ENCODE assay signal across 21 cellular contexts in genomic region chr9:122168356-122168755, GRCh38. TPM values are rescaled to one million over a fixed set of nuclear protein-coding genes. Genes with fewer than 3 reads are reported as not detected.
"Had no signal": no experiment of that assay in that cellular context is flagged by ENCODE, and none has a peak within 500 bp of the region (broad histone marks: within the 10 kb centered on the region; RNA-seq: fewer than 3 reads in every experiment).

No MANE protein-coding gene starts in this region.

- H3K4me2 ChIP-seq: neural progenitor cell had no signal

- H3K27ac ChIP-seq: gastroesophageal sphincter, neural progenitor cell, thoracic aorta, upper lobe of left lung had no signal

- H3K36me3 ChIP-seq: gastroesophageal sphincter, heart left ventricle, neural progenitor cell, thoracic aorta, upper lobe of left lung had no signal

- ATAC-seq: esophagus mucosa; gastroesophageal sphincter; naive thymus-derived CD8-positive, alpha-beta T cell had no signal

- DNase-seq: activated gamma-delta T cell treated with Interleukin-2 at 50 U/mL for 16 hours; activated T-cell treated with anti-CD3 and anti-CD28 coated beads, Interleukin-2, amount 50 U/mL, for 1 hour; aorta; caudate nucleus; effector memory CD4-positive, alpha-beta T cell; heart left ventricle; naive thymus-derived CD8-positive, alpha-beta T cell; posterior cingulate gyrus; retina; stimulated activated CD4-positive, alpha-beta T cell treated with anti-CD3 and anti-CD28 coated beads, Interleukin-4, amount 100 ng/mL, for 24 hours; stimulated activated naive CD4-positive, alpha-beta T cell treated with Interleukin-2 at 50 U/mL for 16 hours; T-helper 1 cell; upper lobe of left lung had no signal

- FAIRE-seq: islet of Langerhans had no signal

- H3K27me3 ChIP-seq: gastroesophageal sphincter, upper lobe of left lung had no signal

- H3K4me3 ChIP-seq: gastroesophageal sphincter, heart left ventricle, lung, neural progenitor cell, thoracic aorta, upper lobe of left lung had no signal

- H3K9ac ChIP-seq: neural progenitor cell had no signal

- H2AFZ ChIP-seq: neural progenitor cell had no signal

- H3K9me3 ChIP-seq: gastroesophageal sphincter, heart left ventricle, thoracic aorta, upper lobe of left lung had no signal

- H3K4me1 ChIP-seq: heart left ventricle, neural progenitor cell, upper lobe of left lung had no signal

RNA-seq across cellular contexts. Expression of gene MORN5, which starts 8.6 kb away (rescaled TPM):
- total RNA-seq: aorta; esophagus mucosa; heart left ventricle; mesothelial cell of epicardium; naive thymus-derived CD8-positive, alpha-beta T cell; omental fat pad; thoracic aorta had no signal
- polyA plus RNA-seq: aorta; heart left ventricle; naive thymus-derived CD8-positive, alpha-beta T cell had no signal
